ENCODE assay signal across 19 cellular contexts in genomic region chr1:41843378-41843777, GRCh38.
DNase-seq lines count a peak whose midpoint lies in the region; ATAC-seq, FAIRE-seq and TF ChIP-seq lines count a peak whose summit lies in the region.
"Had no signal": no experiment of that assay in that cellular context is flagged by ENCODE, and none has a peak within 500 bp of the region (broad histone marks: within the 10 kb centered on the region; RNA-seq: fewer than 3 reads in every experiment).

No MANE protein-coding gene starts in this region.

- BruUV-seq in OCI-LY7 (replicated peaks; lab: Mats Ljungman, UMichigan), result no TSS peak

- CTCF ChIA-PET in OCI-LY7 (lab: Charles Lee; ENCODE audit: unreplicated experiment), result no interaction called here

- DNase-seq in left ventricle myocardium inferior (no peak), left ventricle myocardium superior (no peak), astrocyte of the hippocampus (ENCODE audit: low read depth, low spot score) (peak; percentile 82), glomerular visceral epithelial cell (ENCODE audit: extremely low spot score) (peak; percentile 29), urothelium cell line (ENCODE audit: low spot score) (peak; percentile 39), epidermal melanocyte (ENCODE audit: insufficient read length, low spot score) (no peak), OCI-LY7 (ENCODE audit: low spot score) (no peak), cerebellum (ENCODE audit: low spot score) (no peak)
- DNase-seq: activated CD8-positive, alpha-beta memory T cell treated with anti-CD3 and anti-CD28 coated beads for 24 hours; activated effector memory CD4-positive, alpha-beta T cell treated with anti-CD3 and anti-CD28 coated beads, Interleukin-2, amount 50 U/mL, for 16 hours; Calu3; central memory CD4-positive, alpha-beta T cell; midbrain; NCI-H2171 treated with DMSO at 0.1 percent for 48 hours; stimulated activated CD4-positive, alpha-beta T cell treated with anti-CD3 and anti-CD28 coated beads, Interleukin-12 subunit alpha, Interleukin-12 subunit beta, amount 100 ng/mL, for 4 hours; substantia nigra had no signal

- H3K27me3 ChIP-seq in left ventricle myocardium inferior (ENCODE audit: low read depth), result no peaks in the 10 kb centered on the region
- H3K27me3 ChIP-seq: esophagus muscularis mucosa had no signal

- intact Hi-C loops in left ventricle myocardium inferior (cut with micrococcal nuclease) (no loop called here), left ventricle myocardium superior (cut with micrococcal nuclease) (no loop called here), OCI-LY7 (cut with micrococcal nuclease; ENCODE audit: unreplicated experiment) (no loop called here)

- H3K79me2 ChIP-seq in OCI-LY7 (ENCODE audit: insufficient read depth, low read depth, low read length), result no peaks in the 10 kb centered on the region

- no peaks in the 10 kb centered on the region for H4K20me1 ChIP-seq in OCI-LY7 (ENCODE audit: insufficient read depth, low read length)

- H3K4me3 ChIP-seq in left ventricle myocardium inferior (no peak overlapping the region), OCI-LY7 (ENCODE audit: low read depth, low read length, poor library complexity, severe bottlenecking) (no peak overlapping the region)
- H3K4me3 ChIP-seq: esophagus muscularis mucosa had no signal

- ATAC-seq in left ventricle myocardium superior, result no peak

- TF ChIP-seq CTCF in left ventricle myocardium inferior (IDR thresholded peaks at IDR 0.05; ENCODE audit: borderline replicate concordance) (no peak), OCI-LY7 (conservative IDR thresholded peaks at IDR 0.05; ENCODE audit: low read length) (no peak)

- H3K4me1 ChIP-seq in left ventricle myocardium inferior, result peaks cover 70% of the 10 kb centered on the region
- H3K4me1 ChIP-seq in OCI-LY7 (ENCODE audit: insufficient read depth, low read length, poor library complexity, severe bottlenecking), result no peaks in the 10 kb centered on the region

- FAIRE-seq in urothelium cell line (lab: Jason Lieb, UNC), result no peak
- FAIRE-seq: A204.1 had no signal

- H2AFZ ChIP-seq in OCI-LY7 (ENCODE audit: low read length), result no peak overlapping the region
- H2AFZ ChIP-seq: parathyroid adenoma had no signal

- peak overlapping the region; percentile 75 for H3K27ac ChIP-seq in left ventricle myocardium inferior (replicated peaks)
- H3K27ac ChIP-seq in OCI-LY7 (ENCODE audit: low read depth, low read length, poor library complexity, severe bottlenecking), result no peak overlapping the region
- H3K27ac ChIP-seq: esophagus muscularis mucosa, parathyroid adenoma had no signal

- H3K9me3 ChIP-seq in left ventricle myocardium inferior (replicated peaks), result no peaks in the 10 kb centered on the region
- H3K9me3 ChIP-seq in OCI-LY7 (ENCODE audit: low read length), result no peaks in the 10 kb centered on the region
- H3K9me3 ChIP-seq: esophagus muscularis mucosa had no signal

- no peaks in the 10 kb centered on the region for H3K36me3 ChIP-seq in left ventricle myocardium inferior
- H3K36me3 ChIP-seq in OCI-LY7 (ENCODE audit: insufficient read depth, low read length), result no peaks in the 10 kb centered on the region
- H3K36me3 ChIP-seq: esophagus muscularis mucosa had no signal

- no peaks in the 10 kb centered on the region for H3K9me2 ChIP-seq in OCI-LY7 (ENCODE audit: insufficient read depth, low read length)

- POLR2A ChIA-PET in OCI-LY7 (lab: Charles Lee), result no interaction called here

- no peak overlapping the region for H3K4me2 ChIP-seq in OCI-LY7 (ENCODE audit: low read length)

Comparison
In these comparisons a context has a peak if more than half of its experiments do, and no peak if none do; other contexts are left out.
1. DNase-seq: peak in astrocyte of the hippocampus (single experiment), glomerular visceral epithelial cell (single experiment) and urothelium cell line (single experiment); none in left ventricle myocardium inferior (single experiment), left ventricle myocardium superior (single experiment), epidermal melanocyte (single experiment), OCI-LY7 (single experiment) and cerebellum (single experiment).